8 cellular contexts compared by ENCODE assay signal in genomic region chr12:49636979-49637378, GRCh38. TPM values are rescaled to one million over a fixed set of nuclear protein-coding genes. Genes with fewer than 3 reads are reported as not detected.
DNase-seq lines count a peak whose midpoint lies in the region; ATAC-seq and TF ChIP-seq lines count a peak whose summit lies in the region.

No MANE protein-coding gene starts in this region.

- peaks cover 13% of the 10 kb centered on the region for H3K36me3 ChIP-seq in NT2/D1 (ENCODE audit: insufficient read depth, insufficient read length, low read length)

- H3K4me1 ChIP-seq in NT2/D1 (ENCODE audit: insufficient read depth, insufficient read length), result peaks cover under 1% of the 10 kb centered on the region

- no peak overlapping the region for H3K4me3 Mint-ChIP-seq in HFFc6

- peak; percentile 82 for TF ChIP-seq CTCF in HFFc6 (IDR thresholded peaks at IDR 0.05)
- peak; percentile 81 for TF ChIP-seq CTCF in epithelial cell of esophagus (IDR thresholded peaks at IDR 0.05; ENCODE audit: insufficient read depth, low read depth, low read length, missing control alignments)

- H3K27ac Mint-ChIP-seq in HFFc6, result peak overlapping the region; percentile 66

- no peaks in the 10 kb centered on the region for H3K27me3 ChIP-seq in NT2/D1 (ENCODE audit: insufficient read depth, insufficient read length)

- DNase-seq in DMS153 (lab: John Stamatoyannopoulos, UW) (peak; percentile 70), HFFc6 (peak; percentile 60), NT2/D1 (ENCODE audit: low read depth, low spot score) (peak; percentile 55), activated T-cell treated with anti-CD3 and anti-CD28 coated beads for 1 hour (ENCODE audit: low read depth) (peak; percentile 31), epithelial cell of esophagus (ENCODE audit: low read depth) (peak; percentile 68), middle frontal gyrus (ENCODE audit: extremely low spot score, low spot score) (peak; percentile 56), stromal cell of bone marrow (ENCODE audit: low read depth) (peak; percentile 62)

- peaks cover 2% of the 10 kb centered on the region for H3K27me3 Mint-ChIP-seq in HFFc6 (ENCODE audit: insufficient read depth)

- H3K9me3 ChIP-seq in NT2/D1 (ENCODE audit: insufficient read depth, low read length), result no peaks in the 10 kb centered on the region

- no peak overlapping the region for H3K4me3 ChIP-seq in NT2/D1 (ENCODE audit: insufficient read length, low read depth)
- H3K4me3 ChIP-seq in epithelial cell of esophagus (ENCODE audit: low read length), result no peak overlapping the region

- H3K9ac ChIP-seq in NT2/D1 (ENCODE audit: insufficient read length, low read depth), result peak overlapping the region; percentile 33

- H3K4me1 Mint-ChIP-seq in HFFc6 (ENCODE audit: low read depth), result peaks cover 10% of the 10 kb centered on the region

- no peak for ATAC-seq in HG03354 (IDR thresholded peaks at IDR 0.05; ENCODE audit: poor library complexity, severe bottlenecking, unreplicated experiment)

- peaks cover 7% of the 10 kb centered on the region for H3K36me3 Mint-ChIP-seq in HFFc6 (ENCODE audit: low read depth)

- H3K9me3 Mint-ChIP-seq in HFFc6, result no peaks in the 10 kb centered on the region

RNA-seq across cellular contexts. Expression of gene PRPF40B, which starts 13.6 kb away (rescaled TPM):
- 10 to 100 TPM; 10.3 to 11.9 (median 11.2) TPM for total RNA-seq in HFFc6 (2021; fragmentation: NEBNext Ultra II Directional; extraction: Animal tissue kit (Norgen Biotek cat#: 25700))

RNA-seq across cellular contexts. Expression of gene FAM186B, which starts 31.5 kb away (rescaled TPM):
- under 1 TPM; 0.21 to 0.46 (median 0.31) TPM for total RNA-seq in HFFc6 (2021; fragmentation: NEBNext Ultra II Directional; extraction: Animal tissue kit (Norgen Biotek cat#: 25700))
